20 cellular contexts compared by ENCODE assay signal in the genomic region with DNA sequence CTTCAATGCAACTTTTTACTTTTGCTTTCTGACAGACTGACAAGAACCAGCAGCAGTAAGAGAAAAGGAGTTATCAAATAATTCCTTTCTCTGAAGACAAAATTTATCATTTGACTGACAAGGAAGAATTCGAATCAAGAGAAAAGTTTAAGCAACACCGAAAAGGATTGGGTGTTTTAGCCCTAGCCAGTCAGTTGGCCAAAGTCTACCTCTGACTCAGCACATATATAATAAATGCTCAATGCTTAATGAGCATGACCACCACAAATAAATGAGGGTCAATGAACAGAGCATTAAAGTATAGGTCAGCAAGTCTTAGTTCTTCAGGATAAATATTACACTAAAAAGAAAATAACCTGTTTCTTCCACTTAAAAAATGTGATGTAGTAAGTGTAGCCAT. TPM values are rescaled to one million over a fixed set of nuclear protein-coding genes. Genes with fewer than 3 reads are reported as not detected.
"Had no signal": no experiment of that assay in that cellular context is flagged by ENCODE, and none has a peak within 500 bp of the region (broad histone marks: within the 10 kb centered on the region; RNA-seq: fewer than 3 reads in every experiment).

No MANE protein-coding gene starts in this region.

- H3K4me3 ChIP-seq: colonic mucosa, heart left ventricle, left ventricle myocardium inferior, lower lobe of right lung, prostate gland, right lobe of liver, tibial nerve, upper lobe of right lung, vagina had no signal

- H3K27ac ChIP-seq: colonic mucosa, heart left ventricle, left ventricle myocardium inferior, lower lobe of right lung, parathyroid adenoma, prostate gland, right lobe of liver, tibial nerve, upper lobe of right lung, vagina had no signal

- H3K9me3 ChIP-seq: colonic mucosa, heart left ventricle, left ventricle myocardium inferior, lower lobe of right lung, prostate gland, right lobe of liver, tibial nerve, upper lobe of right lung, vagina had no signal

- H3K4me1 ChIP-seq: colonic mucosa, heart left ventricle, left ventricle myocardium inferior, lower lobe of right lung, parathyroid adenoma, prostate gland, right lobe of liver, tibial nerve, upper lobe of right lung, vagina had no signal

- DNase-seq: colonic mucosa; dermis blood vessel endothelial cell; foreskin melanocyte; heart left ventricle; hippocampal formation; islet precursor cell; left ventricle myocardium inferior; lower lobe of right lung; midbrain; retina; right lobe of liver; stimulated activated CD4-positive, alpha-beta T cell treated with anti-CD3 and anti-CD28 coated beads, Interleukin-4, amount 100 ng/mL, for 1 hour; stimulated activated CD8-positive, alpha-beta memory T cell treated with anti-CD3 and anti-CD28 coated beads, Interleukin-4, amount 100 ng/mL, for 48 hours; upper lobe of right lung had no signal

- H3K27me3 ChIP-seq: colonic mucosa, heart left ventricle, tibial nerve, upper lobe of right lung, vagina had no signal

- ATAC-seq: heart left ventricle; lower lobe of right lung; right lobe of liver; stimulated activated effector memory CD8-positive, alpha-beta T cell treated with anti-CD3 and anti-CD28 coated beads, Interleukin-12 subunit alpha, Interleukin-12 subunit beta, amount 100 ng/mL, for 72 hours; upper lobe of right lung had no signal

- H3K9ac ChIP-seq: parathyroid adenoma had no signal

- H3K36me3 ChIP-seq: colonic mucosa, heart left ventricle, left ventricle myocardium inferior, lower lobe of right lung, prostate gland, right lobe of liver, tibial nerve, upper lobe of right lung, vagina had no signal

RNA-seq across cellular contexts. Expression of a gene that starts 36.6 kb away (rescaled TPM):
- total RNA-seq: heart left ventricle, left ventricle myocardium inferior, lower lobe of right lung, omental fat pad, upper lobe of right lung had no signal
